Comparison of ENCODE assay signal across 19 cellular contexts in the genomic region with DNA sequence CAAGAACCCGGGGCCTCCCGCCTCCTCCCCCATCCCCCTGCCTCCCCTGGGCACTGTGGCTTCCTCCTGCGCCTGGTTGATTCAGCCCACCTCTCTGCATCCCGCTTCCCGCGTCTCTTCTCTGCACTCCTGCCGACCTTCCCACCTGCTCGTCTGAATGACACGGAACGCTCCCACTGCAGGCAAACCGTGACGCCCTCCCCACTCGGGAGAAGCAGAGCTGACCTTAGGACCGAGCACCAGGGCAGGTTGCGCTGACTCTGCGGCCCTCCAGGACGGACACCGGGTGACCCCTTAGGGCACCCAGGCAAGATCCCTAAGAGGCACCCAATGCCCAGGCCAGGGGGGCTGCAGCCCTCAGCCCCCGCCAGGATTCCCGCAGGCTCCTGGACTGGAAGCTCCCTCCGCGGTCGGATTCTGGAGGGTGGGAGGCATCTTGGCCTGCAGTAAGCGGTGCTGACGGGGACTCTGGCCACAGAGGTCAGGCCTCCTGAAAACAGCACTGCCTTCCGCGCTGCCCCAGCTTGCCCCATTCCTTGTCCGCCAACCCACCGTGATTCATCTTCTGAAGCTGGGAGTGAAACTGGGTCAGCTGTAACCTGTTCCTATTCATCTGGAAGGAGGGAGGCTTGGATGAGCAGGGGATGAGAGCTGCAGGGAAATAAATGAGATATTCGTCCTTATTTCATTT. TPM values are rescaled to one million over a fixed set of nuclear protein-coding genes. Genes with fewer than 3 reads are reported as not detected.
DNase-seq lines count a peak whose midpoint lies in the region; ATAC-seq, FAIRE-seq and TF ChIP-seq lines count a peak whose summit lies in the region.
"Had no signal": no experiment of that assay in that cellular context is flagged by ENCODE, and none has a peak within 500 bp of the region (broad histone marks: within the 10 kb centered on the region; RNA-seq: fewer than 3 reads in every experiment).

No MANE protein-coding gene starts in this region.

- H3K27ac ChIP-seq in HepG2 (ENCODE audit: extremely low read length, insufficient read depth, low read length) (no peak overlapping the region), right lobe of liver (no peak overlapping the region), osteoblast (ENCODE audit: low read depth, low read length) (no peak overlapping the region)
- H3K27ac ChIP-seq in naive thymus-derived CD4-positive, alpha-beta T cell (ENCODE audit: low read depth, low read length), result no peak overlapping the region
- H3K27ac ChIP-seq: VCaP had no signal

- H3K4me1 ChIP-seq in HepG2 (ENCODE audit: insufficient read depth, low read length), result peaks cover 80% of the 10 kb centered on the region
- peaks cover 0 to 27% (median 12%) of the 10 kb centered on the region in 4 donors for H3K4me1 ChIP-seq in right lobe of liver
- no peaks in the 10 kb centered on the region for H3K4me1 ChIP-seq in osteoblast (ENCODE audit: insufficient read depth, low read length)
- H3K4me1 ChIP-seq in naive thymus-derived CD4-positive, alpha-beta T cell (ENCODE audit: control insufficient read depth in 2 of 2, insufficient read depth in 2 of 2, low read length in 2 of 2), result no peaks in the 10 kb centered on the region
- H3K4me1 ChIP-seq: prostate gland had no signal

- 80% methylated on average over 25 of the region's 30 CpGs for WGBS in HepG2 (ENCODE audit: low lambda C conversion rate)
- WGBS in right lobe of liver (ENCODE audit: insufficient coverage, low coverage, low lambda C conversion rate, missing lambda C conversion rate), result 83% methylated on average over 11 of the region's 30 CpGs

- H3K4me3 ChIP-seq in HepG2 (replicated peaks in 1 of 3; ENCODE audit: insufficient read depth in 1 of 3, low read depth in 2 of 3, low read length in 3 of 3) (no peak overlapping the region), right lobe of liver (no peak overlapping the region), epithelial cell of esophagus (ENCODE audit: low read length) (no peak overlapping the region), osteoblast (ENCODE audit: insufficient read depth, low read length) (no peak overlapping the region)
- no peak overlapping the region for H3K4me3 ChIP-seq in naive thymus-derived CD4-positive, alpha-beta T cell (ENCODE audit: low read length)
- H3K4me3 ChIP-seq: prostate gland had no signal

- no peak for ATAC-seq in HepG2
- no peak for ATAC-seq in right lobe of liver
- no peak for ATAC-seq in GM18873 (IDR thresholded peaks at IDR 0.05; ENCODE audit: low FRiP score, unreplicated experiment)
- no peak for ATAC-seq in naive thymus-derived CD4-positive, alpha-beta T cell
- ATAC-seq: left ventricle myocardium superior had no signal

- no peak overlapping the region for H3K27ac Mint-ChIP-seq in naive thymus-derived CD4-positive, alpha-beta T cell

- H3K4me3 Mint-ChIP-seq in naive thymus-derived CD4-positive, alpha-beta T cell, result no peak overlapping the region

- TF ChIP-seq POLR2A in HepG2 (IDR thresholded peaks at IDR 0.05; ENCODE audit: insufficient read depth in 1 of 2, low read depth in 2 of 2, low read length in 2 of 2), result no peak
- no peak for TF ChIP-seq POLR2A in right lobe of liver (IDR thresholded peaks at IDR 0.05)

- in situ Hi-C loops in HepG2 (cut with HindIII; ENCODE audit: extremely low pct_ligation_motif_present, low pct_unique_long_range_greater_than_20kb), result no loop called here

- CTCF ChIA-PET in HepG2 (lab: Yijun Ruan, JAX; ENCODE audit: low intra/inter-chr PET ratio, low total read pairs), result no interaction called here
- CTCF ChIA-PET in naive thymus-derived CD4-positive, alpha-beta T cell (lab: Charles Lee), result no interaction called here

- H3K36me3 Mint-ChIP-seq in naive thymus-derived CD4-positive, alpha-beta T cell, result no peaks in the 10 kb centered on the region

- H3K9me3 Mint-ChIP-seq in naive thymus-derived CD4-positive, alpha-beta T cell, result peaks cover 0 to under 1% (median 0%) of the 10 kb centered on the region in 11 donors

- no peak for DNase-seq in HepG2 (ENCODE audit: low spot score)
- no peak for DNase-seq in right lobe of liver
- peak; percentile 86 for DNase-seq in epithelial cell of esophagus (ENCODE audit: low read depth)
- peak; percentile 70 for DNase-seq in osteoblast (ENCODE audit: insufficient read length, low spot score, missing footprints)
- DNase-seq in AML-193 (lab: John Stamatoyannopoulos, UW), result no peak
- no peak for DNase-seq in cerebellar nuclear complex (lab: John Stamatoyannopoulos, UW)
- DNase-seq in naive thymus-derived CD4-positive, alpha-beta T cell, result no peak
- DNase-seq: left ventricle myocardium superior, NCI-H1092 treated with DMSO at 0.1 percent for 48 hours, SW 1271 had no signal

- POLR2A ChIA-PET in HepG2 (lab: Yijun Ruan, JAX), result interaction anchor here (1.2 kb wide), 1 partner anchor 23 kb away, joined by 3 read pairs; no protein-coding TSS in a partner anchor
- POLR2A ChIA-PET in naive thymus-derived CD4-positive, alpha-beta T cell (lab: Charles Lee), result no interaction called here

- no peak overlapping the region for H3K4me2 ChIP-seq in HepG2 (ENCODE audit: low read depth, low read length)
- no peak overlapping the region for H3K4me2 ChIP-seq in osteoblast (ENCODE audit: insufficient read depth, low read length)

- H2AFZ ChIP-seq in HepG2 (ENCODE audit: low read length) (no peak overlapping the region), osteoblast (ENCODE audit: low read length) (no peak overlapping the region)

- TF ChIP-seq CTCF in HepG2 (CRISPR knock-in tag; IDR thresholded peaks at IDR 0.05), result no peak
- TF ChIP-seq CTCF in right lobe of liver (IDR thresholded peaks at IDR 0.05), result no peak
- no peak for TF ChIP-seq CTCF in epithelial cell of esophagus (IDR thresholded peaks at IDR 0.05; ENCODE audit: insufficient read depth, low read depth, low read length, missing control alignments)
- no peak for TF ChIP-seq CTCF in osteoblast (IDR thresholded peaks at IDR 0.05; ENCODE audit: extremely low read depth, low read depth, low read length)

- no peaks in the 10 kb centered on the region for H3K36me3 ChIP-seq in HepG2 (replicated peaks in 1 of 2; ENCODE audit: control insufficient read depth in 1 of 2, insufficient read depth in 2 of 2, low read length in 2 of 2)
- H3K36me3 ChIP-seq in right lobe of liver, result no peaks in the 10 kb centered on the region
- no peaks in the 10 kb centered on the region for H3K36me3 ChIP-seq in osteoblast (ENCODE audit: insufficient read depth, low read length)
- H3K36me3 ChIP-seq in naive thymus-derived CD4-positive, alpha-beta T cell (ENCODE audit: control insufficient read depth in 2 of 3, insufficient read depth in 3 of 3, low read length in 3 of 3), result no peaks in the 10 kb centered on the region
- H3K36me3 ChIP-seq: prostate gland had no signal

- TF ChIP-seq EP300 in HepG2 (IDR thresholded peaks at IDR 0.05; ENCODE audit: low read depth in 2 of 2, low read length in 2 of 2) (no peak), HepG2 (CRISPR knock-in tag; IDR thresholded peaks at IDR 0.05; ENCODE audit: borderline replicate concordance) (no peak)

- FAIRE-seq in HepG2 (lab: Jason Lieb, UNC), result no peak
- FAIRE-seq: GM12892 had no signal

- H3K79me2 ChIP-seq in HepG2 (ENCODE audit: insufficient read depth, low read length) (no peaks in the 10 kb centered on the region), osteoblast (ENCODE audit: insufficient read depth, low read length) (no peaks in the 10 kb centered on the region)

- intact Hi-C loops in HepG2 (cut with micrococcal nuclease; ENCODE audit: unreplicated experiment), result no loop called here
- intact Hi-C loops in right lobe of liver (cut with DNase I), result no loop called here
- intact Hi-C loops in naive thymus-derived CD4-positive, alpha-beta T cell (cut with micrococcal nuclease), result no loop called here

- H3K27me3 Mint-ChIP-seq in naive thymus-derived CD4-positive, alpha-beta T cell, result peaks cover 0 to under 1% (median 0%) of the 10 kb centered on the region in 5 donors

- no peak overlapping the region for H3K9ac ChIP-seq in HepG2 (ENCODE audit: insufficient read depth, low read depth, low read length)

- peaks cover 0 to 1% (median 0%) of the 10 kb centered on the region in 7 donors for H3K4me1 Mint-ChIP-seq in naive thymus-derived CD4-positive, alpha-beta T cell

- no peak for TF ChIP-seq RAD21 in HepG2 (CRISPR knock-in tag; IDR thresholded peaks at IDR 0.05)

- H3K9me3 ChIP-seq in HepG2 (ENCODE audit: low read length), result no peaks in the 10 kb centered on the region
- H3K9me3 ChIP-seq in right lobe of liver, result no peaks in the 10 kb centered on the region
- no peaks in the 10 kb centered on the region for H3K9me3 ChIP-seq in osteoblast (ENCODE audit: low read depth, low read length)
- no peaks in the 10 kb centered on the region for H3K9me3 ChIP-seq in naive thymus-derived CD4-positive, alpha-beta T cell (ENCODE audit: control insufficient read depth in 2 of 3, low read length in 3 of 3)
- H3K9me3 ChIP-seq: prostate gland had no signal

- BruUV-seq in HepG2 (replicated peaks; lab: Mats Ljungman, UMichigan), result no TSS peak

- H3K27me3 ChIP-seq in HepG2 (ENCODE audit: control insufficient read depth in 1 of 2, insufficient read depth in 2 of 2, low read length in 2 of 2) (no peaks in the 10 kb centered on the region), right lobe of liver (no peaks in the 10 kb centered on the region), osteoblast (ENCODE audit: insufficient read depth, low read length) (no peaks in the 10 kb centered on the region)
- no peaks in the 10 kb centered on the region for H3K27me3 ChIP-seq in naive thymus-derived CD4-positive, alpha-beta T cell (ENCODE audit: control insufficient read depth in 2 of 2, insufficient read depth in 2 of 2, low read length in 2 of 2)

- no peaks in the 10 kb centered on the region for H4K20me1 ChIP-seq in HepG2 (ENCODE audit: insufficient read depth, low read length)
- no peaks in the 10 kb centered on the region for H4K20me1 ChIP-seq in osteoblast (ENCODE audit: insufficient read depth, low read length)

RNA-seq across cellular contexts. Expression of a gene that starts 1.0 kb away (rescaled TPM):
- total RNA-seq in HepG2 (2016; rRNA removed; fragmentation: Illumina TruSeq; extraction: Trizol) (not detected in 2 replicates), right lobe of liver (under 1 TPM in 1 of 6 experiments, not detected in 5; 0.22 TPM), osteoblast (not detected in 2 replicates)
- not detected in 2 replicates for total RNA-seq in HepG2 (2016; cell fraction: cytosol; rRNA removed; fragmentation: Illumina TruSeq; extraction: Trizol; ENCODE audit: low read depth)
- not detected in 2 replicates for total RNA-seq in HepG2 (2016; cell fraction: insoluble cytoplasmic fraction; rRNA removed; fragmentation: Illumina TruSeq; extraction: Trizol)
- total RNA-seq in HepG2 (2016; cell fraction: membrane; rRNA removed; fragmentation: Illumina TruSeq; extraction: Trizol), result not detected in 2 replicates
- total RNA-seq in HepG2 (2016; cell fraction: nucleus; rRNA removed; fragmentation: Illumina TruSeq; extraction: Trizol), result not detected in 2 replicates
- not detected in 2 replicates for polyA plus RNA-seq in HepG2 (2011; rRNA removed)
- polyA plus RNA-seq in HepG2 (2011; cell fraction: cytosol; rRNA removed), result not detected in 2 replicates
- not detected in 2 replicates for polyA plus RNA-seq in HepG2 (2011; cell fraction: nucleus; rRNA removed)
- polyA plus RNA-seq in HepG2 (2012), result not detected in 2 replicates
- not detected in 2 replicates for polyA plus RNA-seq in HepG2 (2016; cell fraction: cytosol; fragmentation: Illumina TruSeq; extraction: Trizol; ENCODE audit: low read depth)
- polyA plus RNA-seq in HepG2 (2016; cell fraction: insoluble cytoplasmic fraction; fragmentation: Illumina TruSeq; extraction: Trizol; ENCODE audit: low read depth), result not detected in 2 replicates
- not detected in 2 replicates for polyA plus RNA-seq in HepG2 (2016; cell fraction: membrane; fragmentation: Illumina TruSeq; extraction: Trizol; ENCODE audit: low read depth)
- polyA plus RNA-seq in HepG2 (2016; cell fraction: nucleus; fragmentation: Illumina TruSeq; extraction: Trizol; ENCODE audit: insufficient read depth, low read depth), result not detected in 2 replicates
- not detected in 2 replicates for polyA minus RNA-seq in HepG2 (2011; rRNA and poly(A)+ RNA removed; ENCODE audit: low replicate concordance)
- polyA minus RNA-seq in HepG2 (2011; cell fraction: cytosol; rRNA and poly(A)+ RNA removed), result not detected in 2 replicates
- polyA minus RNA-seq in HepG2 (2011; cell fraction: nucleus; rRNA and poly(A)+ RNA removed), result not detected in 2 replicates
- total RNA-seq in naive thymus-derived CD4-positive, alpha-beta T cell, result not detected
- not detected for polyA plus RNA-seq in naive thymus-derived CD4-positive, alpha-beta T cell
- total RNA-seq: A673, aorta, dermis microvascular lymphatic vessel endothelial cell, G401, left ventricle myocardium superior, RPMI7951 had no signal

RNA-seq across cellular contexts. Expression of a gene that starts 26.4 kb away (rescaled TPM):
- total RNA-seq in HepG2 (2016; rRNA removed; fragmentation: Illumina TruSeq; extraction: Trizol) (not detected in 2 replicates), right lobe of liver (not detected), osteoblast (not detected in 2 replicates)
- not detected in 2 replicates for total RNA-seq in HepG2 (2016; cell fraction: cytosol; rRNA removed; fragmentation: Illumina TruSeq; extraction: Trizol; ENCODE audit: low read depth)
- not detected in 2 replicates for total RNA-seq in HepG2 (2016; cell fraction: insoluble cytoplasmic fraction; rRNA removed; fragmentation: Illumina TruSeq; extraction: Trizol)
- not detected in 2 replicates for total RNA-seq in HepG2 (2016; cell fraction: membrane; rRNA removed; fragmentation: Illumina TruSeq; extraction: Trizol)
- not detected in 2 replicates for total RNA-seq in HepG2 (2016; cell fraction: nucleus; rRNA removed; fragmentation: Illumina TruSeq; extraction: Trizol)
- not detected in 2 replicates for polyA plus RNA-seq in HepG2 (2011; rRNA removed)
- polyA plus RNA-seq in HepG2 (2011; cell fraction: cytosol; rRNA removed), result not detected in 2 replicates
- polyA plus RNA-seq in HepG2 (2011; cell fraction: nucleus; rRNA removed), result not detected in 2 replicates
- polyA plus RNA-seq in HepG2 (2012), result not detected in 2 replicates
- polyA plus RNA-seq in HepG2 (2016; cell fraction: cytosol; fragmentation: Illumina TruSeq; extraction: Trizol; ENCODE audit: low read depth), result not detected in 2 replicates
- not detected in 2 replicates for polyA plus RNA-seq in HepG2 (2016; cell fraction: insoluble cytoplasmic fraction; fragmentation: Illumina TruSeq; extraction: Trizol; ENCODE audit: low read depth)
- polyA plus RNA-seq in HepG2 (2016; cell fraction: membrane; fragmentation: Illumina TruSeq; extraction: Trizol; ENCODE audit: low read depth), result not detected in 2 replicates
- polyA plus RNA-seq in HepG2 (2016; cell fraction: nucleus; fragmentation: Illumina TruSeq; extraction: Trizol; ENCODE audit: insufficient read depth, low read depth), result not detected in 2 replicates
- not detected in 2 replicates for polyA minus RNA-seq in HepG2 (2011; rRNA and poly(A)+ RNA removed; ENCODE audit: low replicate concordance)
- not detected in 2 replicates for polyA minus RNA-seq in HepG2 (2011; cell fraction: cytosol; rRNA and poly(A)+ RNA removed)
- polyA minus RNA-seq in HepG2 (2011; cell fraction: nucleus; rRNA and poly(A)+ RNA removed), result not detected in 2 replicates
- total RNA-seq in naive thymus-derived CD4-positive, alpha-beta T cell, result not detected
- not detected for polyA plus RNA-seq in naive thymus-derived CD4-positive, alpha-beta T cell
- total RNA-seq: A673, aorta, dermis microvascular lymphatic vessel endothelial cell, G401, left ventricle myocardium superior, RPMI7951 had no signal
- polyA plus RNA-seq: aorta had no signal

Comparison
In these comparisons a context has a peak if more than half of its experiments do, and no peak if none do; other contexts are left out.
1. DNase-seq: peak in epithelial cell of esophagus (single experiment) and osteoblast (single experiment); none in HepG2 (single experiment), right lobe of liver (0 of 3), AML-193 (0 of 2), cerebellar nuclear complex (0 of 2) and naive thymus-derived CD4-positive, alpha-beta T cell (0 of 9).